Comparison of ENCODE assay signal across 20 cellular contexts in the genomic region with DNA sequence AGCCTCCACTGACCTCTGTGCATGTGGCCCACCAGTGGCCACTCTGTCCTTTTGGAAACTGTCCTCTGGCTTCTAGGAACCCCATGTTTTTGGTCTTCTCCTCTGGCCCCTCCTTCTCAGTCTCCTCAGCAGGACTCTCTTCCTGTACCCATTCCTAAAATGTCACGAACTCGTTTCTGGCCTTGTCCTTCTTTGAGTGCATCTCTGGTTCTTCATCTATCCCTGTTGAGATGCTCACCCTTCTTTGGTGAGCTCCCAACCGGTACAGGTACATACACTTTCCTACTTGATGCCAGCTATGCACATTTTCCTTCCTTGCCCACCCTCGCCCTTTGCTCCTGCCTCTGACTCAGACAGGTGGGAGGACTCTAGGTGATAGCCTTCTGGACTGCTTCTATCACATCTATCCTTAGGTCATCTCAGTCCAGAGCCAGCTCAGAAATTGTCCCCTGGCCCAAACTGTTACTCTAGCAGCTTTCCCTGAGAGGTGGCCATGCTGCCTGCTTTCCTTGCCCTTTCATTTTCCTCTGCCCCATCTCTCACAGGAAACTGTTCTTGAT. TPM values are rescaled to one million over a fixed set of nuclear protein-coding genes. Genes with fewer than 3 reads are reported as not detected.
"Had no signal": no experiment of that assay in that cellular context is flagged by ENCODE, and none has a peak within 500 bp of the region (broad histone marks: within the 10 kb centered on the region; RNA-seq: fewer than 3 reads in every experiment).

No MANE protein-coding gene starts in this region.

- H3K27ac ChIP-seq: body of pancreas, colonic mucosa, left ventricle myocardium inferior, pancreas had no signal

- H3K4me1 Mint-ChIP-seq: activated CD4-positive, alpha-beta memory T cell treated with anti-CD3 and anti-CD28 coated beads, Interleukin-2, amount 10 ng/mL, durations not matched to agents 7 days and 5 days; activated CD8-positive, alpha-beta memory T cell treated with anti-CD3 and anti-CD28 coated beads, Interleukin-2, amount 10 ng/mL, durations not matched to agents 7 days and 5 days; activated naive CD8-positive, alpha-beta T cell treated with anti-CD3 and anti-CD28 coated beads, Interleukin-2, amount 10 ng/mL, durations not matched to agents 7 days and 5 days; WTC11 had no signal

- H3K9me3 ChIP-seq: body of pancreas, colonic mucosa, left ventricle myocardium inferior, pancreas had no signal

- H3K36me3 ChIP-seq: colonic mucosa, pancreas had no signal

- H3K27ac Mint-ChIP-seq: activated CD4-positive, alpha-beta memory T cell treated with anti-CD3 and anti-CD28 coated beads, Interleukin-2, amount 10 ng/mL, durations not matched to agents 7 days and 5 days; activated CD8-positive, alpha-beta memory T cell treated with anti-CD3 and anti-CD28 coated beads, Interleukin-2, amount 10 ng/mL, durations not matched to agents 7 days and 5 days; activated naive CD8-positive, alpha-beta T cell treated with anti-CD3 and anti-CD28 coated beads, Interleukin-2, amount 10 ng/mL, durations not matched to agents 7 days and 5 days; activated T-helper 17 cell treated with anti-CD3 and anti-CD28 coated beads, Interleukin-2, amount 50 U/mL, for 72 hours; T-helper 2 cell treated with Interferon-gamma antibody and Interleukin-4, amounts not matched to agents 5 μg/mL and 100 μg/mL, for 36 hours; WTC11 had no signal

- H3K27me3 Mint-ChIP-seq: activated CD4-positive, alpha-beta memory T cell treated with anti-CD3 and anti-CD28 coated beads, Interleukin-2, amount 10 ng/mL, durations not matched to agents 7 days and 5 days; activated CD8-positive, alpha-beta memory T cell treated with anti-CD3 and anti-CD28 coated beads, Interleukin-2, amount 10 ng/mL, durations not matched to agents 7 days and 5 days; activated naive CD8-positive, alpha-beta T cell treated with anti-CD3 and anti-CD28 coated beads, Interleukin-2, amount 10 ng/mL, durations not matched to agents 7 days and 5 days; activated T-helper 17 cell treated with anti-CD3 and anti-CD28 coated beads, Interleukin-2, amount 50 U/mL, for 72 hours had no signal

- H3K9me3 Mint-ChIP-seq: activated CD4-positive, alpha-beta memory T cell treated with anti-CD3 and anti-CD28 coated beads, Interleukin-2, amount 10 ng/mL, durations not matched to agents 7 days and 5 days; activated naive CD8-positive, alpha-beta T cell treated with anti-CD3 and anti-CD28 coated beads, Interleukin-2, amount 10 ng/mL, durations not matched to agents 7 days and 5 days; activated T-helper 17 cell treated with anti-CD3 and anti-CD28 coated beads, Interleukin-2, amount 50 U/mL, for 72 hours; T-helper 2 cell treated with Interferon-gamma antibody and Interleukin-4, amounts not matched to agents 5 μg/mL and 100 μg/mL, for 36 hours; WTC11 had no signal

- DNase-seq: activated CD4-positive, alpha-beta memory T cell treated with anti-CD3 and anti-CD28 coated beads, Interleukin-2, amount 10 ng/mL, durations not matched to agents 7 days and 5 days; activated CD4-positive, alpha-beta T cell treated with anti-CD3 and anti-CD28 coated beads for 4 hours; activated CD8-positive, alpha-beta memory T cell treated with anti-CD3 and anti-CD28 coated beads, Interleukin-2, amount 10 ng/mL, durations not matched to agents 7 days and 5 days; activated naive CD4-positive, alpha-beta T cell treated with Interleukin-2 at 50 U/mL for 16 hours; activated naive CD8-positive, alpha-beta T cell treated with anti-CD3 and anti-CD28 coated beads, Interleukin-2, amount 10 ng/mL, durations not matched to agents 7 days and 5 days; body of pancreas; central memory CD4-positive, alpha-beta T cell; colonic mucosa; erythroblast; hypothalamus; left ventricle myocardium inferior; mammary epithelial cell; pancreas; stimulated activated CD4-positive, alpha-beta T cell treated with anti-CD3 and anti-CD28 coated beads, Interleukin-12 subunit alpha, Interleukin-12 subunit beta, amount 100 ng/mL, for 4 hours; stimulated activated CD4-positive, alpha-beta T cell treated with anti-CD3 and anti-CD28 coated beads, Interleukin-1b, Interleukin-23, amount 100 ng/mL, for 48 hours; stimulated activated CD8-positive, alpha-beta memory T cell treated with anti-CD3 and anti-CD28 coated beads, Interleukin-4, amount 100 ng/mL, for 48 hours; stimulated activated naive CD4-positive, alpha-beta T cell had no signal

- ATAC-seq: activated CD8-positive, alpha-beta memory T cell treated with anti-CD3 and anti-CD28 coated beads, Interleukin-2, amount 10 ng/mL, durations not matched to agents 7 days and 5 days; activated T-helper 17 cell treated with anti-CD3 and anti-CD28 coated beads, Interleukin-2, amount 50 U/mL, for 72 hours; body of pancreas had no signal

- H3K36me3 Mint-ChIP-seq: WTC11 had no signal

- H3K4me1 ChIP-seq: body of pancreas, colonic mucosa, pancreas had no signal

- H3K4me3 Mint-ChIP-seq: activated CD4-positive, alpha-beta memory T cell treated with anti-CD3 and anti-CD28 coated beads, Interleukin-2, amount 10 ng/mL, durations not matched to agents 7 days and 5 days; activated CD8-positive, alpha-beta memory T cell treated with anti-CD3 and anti-CD28 coated beads, Interleukin-2, amount 10 ng/mL, durations not matched to agents 7 days and 5 days; activated naive CD8-positive, alpha-beta T cell treated with anti-CD3 and anti-CD28 coated beads, Interleukin-2, amount 10 ng/mL, durations not matched to agents 7 days and 5 days; activated T-helper 17 cell treated with anti-CD3 and anti-CD28 coated beads, Interleukin-2, amount 50 U/mL, for 72 hours; T-helper 2 cell treated with Interferon-gamma antibody and Interleukin-4, amounts not matched to agents 5 μg/mL and 100 μg/mL, for 36 hours; WTC11 had no signal

- H3K27me3 ChIP-seq: body of pancreas, colonic mucosa, pancreas had no signal

- H3K4me3 ChIP-seq: body of pancreas, colonic mucosa, left ventricle myocardium inferior, pancreas had no signal

RNA-seq across cellular contexts. Expression of a gene that starts 14.8 kb away (rescaled TPM):
- total RNA-seq: activated CD4-positive, alpha-beta memory T cell treated with anti-CD3 and anti-CD28 coated beads, Interleukin-2, amount 10 ng/mL, durations not matched to agents 7 days and 5 days; activated CD8-positive, alpha-beta memory T cell treated with anti-CD3 and anti-CD28 coated beads, Interleukin-2, amount 10 ng/mL, durations not matched to agents 7 days and 5 days had no signal
